In genomic region chr1:42815938-42816599, GRCh38 we compare ENCODE assay signal across 6 cellular contexts. TPM values are rescaled to one million over a fixed set of nuclear protein-coding genes. Genes with fewer than 3 reads are reported as not detected.
DNase-seq lines count a peak whose midpoint lies in the region; ATAC-seq and TF ChIP-seq lines count a peak whose summit lies in the region.

No MANE protein-coding gene starts in this region.

- H3K27me3 Mint-ChIP-seq in brain (no peaks in the 10 kb centered on the region), nephron progenitor cell (ENCODE audit: low read depth, poor library complexity) (no peaks in the 10 kb centered on the region)

- DNase-seq in nephron progenitor cell (no peak), NCI-H446 (lab: John Stamatoyannopoulos, UW) (no peak)

- H3K36me3 ChIP-seq in BLaER1 treated with 17β-estradiol and CSF1 and Interleukin-3, amounts not matched to agents 10 nM and 100 nM: peaks cover 0 to 22% (median 16%) of the 10 kb centered on the region in 11 experiments; a peak in 13 of 22 replicates
- no peaks in the 10 kb centered on the region for H3K36me3 ChIP-seq in HUES48 (ENCODE audit: control insufficient read depth, insufficient read depth, low read length)

- H3K9me3 ChIP-seq in BLaER1 treated with 17β-estradiol and CSF1 and Interleukin-3, amounts not matched to agents 10 nM and 100 nM (replicated peaks in 1 of 11): no peaks in the 10 kb centered on the region
- no peaks in the 10 kb centered on the region for H3K9me3 ChIP-seq in HUES48 (ENCODE audit: control insufficient read depth, insufficient read depth, low read length)

- H3K4me1 Mint-ChIP-seq in brain (peaks cover 48% of the 10 kb centered on the region), nephron progenitor cell (peaks cover 22% of the 10 kb centered on the region)

- H3K27ac ChIP-seq in BLaER1 treated with 17β-estradiol and CSF1 and Interleukin-3, amounts not matched to agents 10 nM and 100 nM: peak overlapping the region in 10 of 11 experiments; percentile 96 to 100 (median 98); a peak in 21 of 22 replicates
- peak overlapping the region; percentile 100 for H3K27ac ChIP-seq in HUES48 (ENCODE audit: low read depth, low read length)

- no peak for ATAC-seq in GM19035 (IDR thresholded peaks at IDR 0.05; ENCODE audit: unreplicated experiment)

- H3K4me2 ChIP-seq in BLaER1 treated with 17β-estradiol and CSF1 and Interleukin-3, amounts not matched to agents 10 nM and 100 nM: peak overlapping the region; percentile 81 to 98 (median 95)

- H3K36me3 Mint-ChIP-seq in brain (peaks cover 31% of the 10 kb centered on the region), nephron progenitor cell (ENCODE audit: low read depth) (peaks cover 28% of the 10 kb centered on the region)

- H3K9me3 Mint-ChIP-seq in brain: no peaks in the 10 kb centered on the region
- H3K9me3 Mint-ChIP-seq in nephron progenitor cell: no peaks in the 10 kb centered on the region

- peak overlapping the region; percentile 94 to 99 (median 98) for H3K9ac ChIP-seq in BLaER1 treated with 17β-estradiol and CSF1 and Interleukin-3, amounts not matched to agents 10 nM and 100 nM
- peak overlapping the region; percentile 80; the same call in 1 of the 2 replicates for H3K9ac ChIP-seq in HUES48 (ENCODE audit: low read depth, low read length)

- H3K27me3 ChIP-seq in BLaER1 treated with 17β-estradiol and CSF1 and Interleukin-3, amounts not matched to agents 10 nM and 100 nM: no peaks in the 10 kb centered on the region
- no peaks in the 10 kb centered on the region for H3K27me3 ChIP-seq in HUES48 (ENCODE audit: control insufficient read depth, insufficient read depth, low read length)

- TF ChIP-seq CTCF in brain (conservative IDR thresholded peaks at IDR 0.05) (no peak), nephron progenitor cell (IDR thresholded peaks at IDR 0.05) (no peak)

- H3K4me1 ChIP-seq in BLaER1 treated with 17β-estradiol and CSF1 and Interleukin-3, amounts not matched to agents 10 nM and 100 nM: peaks cover 18 to 28% (median 20%) of the 10 kb centered on the region in 10 experiments
- H3K4me1 ChIP-seq in HUES48 (ENCODE audit: control insufficient read depth, insufficient read depth, low read length): peaks cover 9% of the 10 kb centered on the region

- H4K20me1 ChIP-seq in BLaER1 treated with 17β-estradiol and CSF1 and Interleukin-3, amounts not matched to agents 10 nM and 100 nM: peaks cover 0 to 11% (median 0%) of the 10 kb centered on the region in 11 experiments; a peak in 2 of 22 replicates

- peak overlapping the region; percentile 83 to 97 (median 94) for H3K27ac Mint-ChIP-seq in brain
- H3K27ac Mint-ChIP-seq in nephron progenitor cell: peak overlapping the region; percentile 89

- H3K4me3 Mint-ChIP-seq in brain: peak overlapping the region; percentile 88 to 96 (median 94)
- H3K4me3 Mint-ChIP-seq in nephron progenitor cell: peak overlapping the region; percentile 90

- H3K4me3 ChIP-seq in BLaER1 treated with 17β-estradiol and CSF1 and Interleukin-3, amounts not matched to agents 10 nM and 100 nM: peak overlapping the region; percentile 62 to 80 (median 71)
- H3K4me3 ChIP-seq in HUES48 (ENCODE audit: low read depth, low read length): peak overlapping the region; percentile 90

RNA-seq across cellular contexts. Expression of gene ERMAP, which starts 0.9 kb away (rescaled TPM):
- 4.9 TPM for polyA plus RNA-seq in brain (ENCODE audit: insufficient read depth, low read depth, low replicate concordance)

RNA-seq across cellular contexts. Expression of gene SVBP, which starts 1.1 kb away (rescaled TPM):
- 97.6 TPM for polyA plus RNA-seq in brain (ENCODE audit: insufficient read depth, low read depth, low replicate concordance)

RNA-seq across cellular contexts. Expression of gene ZNF691, which starts 30.3 kb away (rescaled TPM):
- 13.1 TPM for polyA plus RNA-seq in brain (ENCODE audit: insufficient read depth, low read depth, low replicate concordance)

RNA-seq across cellular contexts. Expression of gene TMEM269, which starts 31.3 kb away (rescaled TPM):
- not detected for polyA plus RNA-seq in brain (ENCODE audit: insufficient read depth, low read depth, low replicate concordance)

RNA-seq across cellular contexts. Expression of gene C1orf50, which starts 49.0 kb away (rescaled TPM):
- polyA plus RNA-seq in brain (ENCODE audit: insufficient read depth, low read depth, low replicate concordance): 13.3 TPM
